In genomic region chr4:91268913-91269312, GRCh38 we compare ENCODE assay signal across 20 cellular contexts.
"Had no signal": no experiment of that assay in that cellular context is flagged by ENCODE, and none has a peak within 500 bp of the region (broad histone marks: within the 10 kb centered on the region; RNA-seq: fewer than 3 reads in every experiment).

No MANE protein-coding gene starts in this region.

- H3K27me3 ChIP-seq: heart left ventricle, upper lobe of right lung had no signal

- H3K9me3 ChIP-seq: psoas muscle, upper lobe of right lung had no signal

- H3K4me1 ChIP-seq: heart left ventricle, psoas muscle, upper lobe of right lung had no signal

- H3K4me1 Mint-ChIP-seq: activated B cell treated with CpG ODN at 0.5 μM for 24 hours; activated CD4-positive, alpha-beta T cell treated with anti-CD3 and anti-CD28 coated beads, Interleukin-2, amount 10 ng/mL, durations not matched to agents 24 days and 14 days; activated CD8-positive, alpha-beta memory T cell treated with anti-CD3 and anti-CD28 coated beads, Interleukin-2, amount 10 ng/mL, durations not matched to agents 7 days and 5 days; activated naive CD8-positive, alpha-beta T cell treated with anti-CD3 and anti-CD28 coated beads, Interleukin-2, amount 50 U/mL, for 24 hours; naive thymus-derived CD4-positive, alpha-beta T cell had no signal

- H3K4me3 ChIP-seq: heart left ventricle, psoas muscle, upper lobe of right lung had no signal

- H3K9me3 Mint-ChIP-seq: activated CD4-positive, alpha-beta T cell treated with anti-CD3 and anti-CD28 coated beads, Interleukin-2, amount 10 ng/mL, durations not matched to agents 24 days and 14 days had no signal

- DNase-seq: activated B cell treated with CpG ODN at 0.5 μM for 24 hours; activated CD4-positive, alpha-beta T cell treated with anti-CD3 and anti-CD28 coated beads, Interleukin-2, amount 10 ng/mL, durations not matched to agents 24 days and 14 days; activated CD8-positive, alpha-beta memory T cell treated with anti-CD3 and anti-CD28 coated beads, Interleukin-2, amount 10 ng/mL, durations not matched to agents 7 days and 5 days; activated CD8-positive, alpha-beta T cell treated with anti-CD3 and anti-CD28 coated beads for 36 hours; activated gamma-delta T cell; activated naive CD4-positive, alpha-beta T cell treated with anti-CD3 and anti-CD28 coated beads, Interleukin-2, amount 50 U/mL, for 16 hours; activated naive CD8-positive, alpha-beta T cell treated with anti-CD3 and anti-CD28 coated beads, Interleukin-2, amount 50 U/mL, for 24 hours; activated T-cell treated with anti-CD3 and anti-CD28 coated beads for 4 hours; cortex of kidney; heart left ventricle; mesenchymal stem cell; naive thymus-derived CD4-positive, alpha-beta T cell; psoas muscle; right cardiac atrium; stimulated activated CD4-positive, alpha-beta T cell treated with anti-CD3 and anti-CD28 coated beads, Interleukin-4, amount 100 ng/mL, for 4 hours; stimulated activated naive CD8-positive, alpha-beta T cell treated with anti-CD3 and anti-CD28 coated beads, Interleukin-15, Interleukin-2, amounts not matched to agents 100 U/mL and 50 U/mL, for 24 hours; T-helper 9 cell; upper lobe of right lung had no signal

- H3K27ac ChIP-seq: epithelial cell of prostate, heart left ventricle, psoas muscle, upper lobe of right lung had no signal

- H3K27ac Mint-ChIP-seq: activated B cell treated with CpG ODN at 0.5 μM for 24 hours; activated CD4-positive, alpha-beta T cell treated with anti-CD3 and anti-CD28 coated beads, Interleukin-2, amount 10 ng/mL, durations not matched to agents 24 days and 14 days; activated CD8-positive, alpha-beta memory T cell treated with anti-CD3 and anti-CD28 coated beads, Interleukin-2, amount 10 ng/mL, durations not matched to agents 7 days and 5 days; activated CD8-positive, alpha-beta T cell treated with anti-CD3 and anti-CD28 coated beads for 36 hours; activated naive CD8-positive, alpha-beta T cell treated with anti-CD3 and anti-CD28 coated beads, Interleukin-2, amount 50 U/mL, for 24 hours; activated T-helper 1 cell treated with anti-CD3 and anti-CD28 coated beads, Interleukin-12 subunit alpha, Interleukin-12 subunit beta, Interleukin-2, Interleukin-4 antibody, amounts not matched to agents 30 ng/mL and 10 ng/mL and 1 ng/mL, durations not matched to agents 14 hours and 24 hours and 36 hours; naive thymus-derived CD4-positive, alpha-beta T cell had no signal

- H3K36me3 Mint-ChIP-seq: activated CD8-positive, alpha-beta memory T cell treated with anti-CD3 and anti-CD28 coated beads, Interleukin-2, amount 10 ng/mL, durations not matched to agents 7 days and 5 days; naive thymus-derived CD4-positive, alpha-beta T cell had no signal

- H3K36me3 ChIP-seq: heart left ventricle, upper lobe of right lung had no signal

- H3K27me3 Mint-ChIP-seq: activated B cell treated with CpG ODN at 0.5 μM for 24 hours; activated CD4-positive, alpha-beta T cell treated with anti-CD3 and anti-CD28 coated beads, Interleukin-2, amount 10 ng/mL, durations not matched to agents 24 days and 14 days; activated CD8-positive, alpha-beta memory T cell treated with anti-CD3 and anti-CD28 coated beads, Interleukin-2, amount 10 ng/mL, durations not matched to agents 7 days and 5 days; activated CD8-positive, alpha-beta T cell treated with anti-CD3 and anti-CD28 coated beads for 36 hours; activated naive CD8-positive, alpha-beta T cell treated with anti-CD3 and anti-CD28 coated beads, Interleukin-2, amount 50 U/mL, for 24 hours; naive thymus-derived CD4-positive, alpha-beta T cell had no signal

- H3K4me3 Mint-ChIP-seq: activated B cell treated with CpG ODN at 0.5 μM for 24 hours; activated CD4-positive, alpha-beta T cell treated with anti-CD3 and anti-CD28 coated beads, Interleukin-2, amount 10 ng/mL, durations not matched to agents 24 days and 14 days; activated CD8-positive, alpha-beta memory T cell treated with anti-CD3 and anti-CD28 coated beads, Interleukin-2, amount 10 ng/mL, durations not matched to agents 7 days and 5 days; activated CD8-positive, alpha-beta T cell treated with anti-CD3 and anti-CD28 coated beads for 36 hours; activated naive CD8-positive, alpha-beta T cell treated with anti-CD3 and anti-CD28 coated beads, Interleukin-2, amount 50 U/mL, for 24 hours; activated T-helper 1 cell treated with anti-CD3 and anti-CD28 coated beads, Interleukin-12 subunit alpha, Interleukin-12 subunit beta, Interleukin-2, Interleukin-4 antibody, amounts not matched to agents 30 ng/mL and 10 ng/mL and 1 ng/mL, durations not matched to agents 14 hours and 24 hours and 36 hours; naive thymus-derived CD4-positive, alpha-beta T cell had no signal
